1 cellular context compared by ENCODE assay signal in genomic region chr11:9367551-9367950, GRCh38.
TF ChIP-seq lines count a peak whose summit lies in the region.

No MANE protein-coding gene starts in this region.

TF ChIP-seq in SK-N-SH, 30 proteins besides CTCF, POLR2A, EP300 and RAD21 (continued from another document):
- TF ChIP-seq USF2 (IDR thresholded peaks at IDR 0.05; ENCODE audit: borderline replicate concordance, low read depth, low read length) (no peak), IRF3 (IDR thresholded peaks at IDR 0.05; ENCODE audit: low read depth, low read length) (no peak), YY1 (IDR thresholded peaks at IDR 0.05; ENCODE audit: low read depth) (no peak), USF1 (IDR thresholded peaks at IDR 0.05; ENCODE audit: borderline replicate concordance, low read depth) (no peak)
